In genomic region chr12:1311145-1311544, GRCh38 we compare ENCODE assay signal across 31 cellular contexts.
"Had no signal": no experiment of that assay in that cellular context is flagged by ENCODE, and none has a peak within 500 bp of the region (broad histone marks: within the 10 kb centered on the region; RNA-seq: fewer than 3 reads in every experiment).

No MANE protein-coding gene starts in this region.

- H3K4me3 ChIP-seq: ascending aorta, breast epithelium had no signal

- H3K27ac ChIP-seq: brain microvascular endothelial cell, breast epithelium, VCaP had no signal

- H3K9me3 Mint-ChIP-seq: activated CD4-positive, alpha-beta memory T cell treated with anti-CD3 and anti-CD28 coated beads, Interleukin-2, amount 10 ng/mL, durations not matched to agents 7 days and 5 days; activated CD4-positive, alpha-beta T cell treated with anti-CD3 and anti-CD28 coated beads, Interleukin-2, amount 10 ng/mL, durations not matched to agents 24 days and 14 days; activated naive CD8-positive, alpha-beta T cell treated with anti-CD3 and anti-CD28 coated beads, Interleukin-2, amount 10 ng/mL, durations not matched to agents 7 days and 5 days had no signal

- H3K27me3 ChIP-seq: ascending aorta, brain microvascular endothelial cell, breast epithelium had no signal

- H3K27me3 Mint-ChIP-seq: activated B cell treated with CpG ODN at 0.5 μM for 24 hours; activated CD4-positive, alpha-beta memory T cell treated with anti-CD3 and anti-CD28 coated beads, Interleukin-2, amount 10 ng/mL, durations not matched to agents 7 days and 5 days; activated CD4-positive, alpha-beta T cell treated with anti-CD3 and anti-CD28 coated beads, Interleukin-2, amount 10 ng/mL, durations not matched to agents 24 days and 14 days; activated CD8-positive, alpha-beta memory T cell treated with anti-CD3 and anti-CD28 coated beads, Interleukin-2, amount 10 ng/mL, durations not matched to agents 7 days and 5 days; activated naive CD4-positive, alpha-beta T cell treated with anti-CD3 and anti-CD28 coated beads, Interleukin-2, amount 10 ng/mL, durations not matched to agents 7 days and 5 days; activated naive CD4-positive, alpha-beta T cell treated with anti-CD3 and anti-CD28 coated beads, Interleukin-2, amount 50 U/mL, for 24 hours; activated naive CD8-positive, alpha-beta T cell; activated naive CD8-positive, alpha-beta T cell treated with anti-CD3 and anti-CD28 coated beads, Interleukin-2, amount 10 ng/mL, durations not matched to agents 7 days and 5 days; activated naive CD8-positive, alpha-beta T cell treated with anti-CD3 and anti-CD28 coated beads, Interleukin-2, amount 50 U/mL, for 24 hours; activated T-cell treated with anti-CD3 and anti-CD28 coated beads, Interleukin-2, amount 50 U/mL, for 24 hours had no signal

- H3K4me1 Mint-ChIP-seq: activated CD4-positive, alpha-beta memory T cell treated with anti-CD3 and anti-CD28 coated beads, Interleukin-2, amount 10 ng/mL, durations not matched to agents 7 days and 5 days; activated CD4-positive, alpha-beta T cell treated with anti-CD3 and anti-CD28 coated beads, Interleukin-2, amount 10 ng/mL, durations not matched to agents 24 days and 14 days; activated CD8-positive, alpha-beta memory T cell treated with anti-CD3 and anti-CD28 coated beads, Interleukin-2, amount 10 ng/mL, durations not matched to agents 7 days and 5 days; activated naive CD4-positive, alpha-beta T cell treated with anti-CD3 and anti-CD28 coated beads, Interleukin-2, amount 10 ng/mL, durations not matched to agents 7 days and 5 days; activated naive CD4-positive, alpha-beta T cell treated with anti-CD3 and anti-CD28 coated beads, Interleukin-2, amount 50 U/mL, for 24 hours; activated naive CD8-positive, alpha-beta T cell treated with anti-CD3 and anti-CD28 coated beads, Interleukin-2, amount 10 ng/mL, durations not matched to agents 7 days and 5 days; activated naive CD8-positive, alpha-beta T cell treated with anti-CD3 and anti-CD28 coated beads, Interleukin-2, amount 50 U/mL, for 24 hours had no signal

- DNase-seq: activated B cell treated with CpG ODN at 0.5 μM for 24 hours; activated CD4-positive, alpha-beta memory T cell treated with anti-CD3 and anti-CD28 coated beads, Interleukin-2, amount 10 ng/mL, durations not matched to agents 7 days and 5 days; activated CD4-positive, alpha-beta T cell treated with anti-CD3 and anti-CD28 coated beads for 4 hours; activated CD4-positive, alpha-beta T cell treated with anti-CD3 and anti-CD28 coated beads, Interleukin-2, amount 10 ng/mL, durations not matched to agents 24 days and 14 days; activated CD4-positive, alpha-beta T cell treated with anti-CD3 and anti-CD28 coated beads, Interleukin-2, amount 50 U/mL, for 48 hours; activated CD4-positive, CD25-positive, alpha-beta regulatory T cell treated with anti-CD3 and anti-CD28 coated beads, Interleukin-2, amount 50 U/mL, for 72 hours; activated CD8-positive, alpha-beta memory T cell treated with anti-CD3 and anti-CD28 coated beads for 24 hours; activated CD8-positive, alpha-beta memory T cell treated with anti-CD3 and anti-CD28 coated beads, Interleukin-2, amount 10 ng/mL, durations not matched to agents 7 days and 5 days; activated CD8-positive, alpha-beta memory T cell treated with anti-CD3 and anti-CD28 coated beads, Interleukin-2, amount 50 U/mL, for 48 hours; activated CD8-positive, alpha-beta T cell treated with anti-CD3 and anti-CD28 coated beads, Interleukin-2, amount 10 ng/mL, durations not matched to agents 7 days and 5 days; activated effector memory CD4-positive, alpha-beta T cell treated with Interleukin-2 at 50 U/mL for 16 hours; activated gamma-delta T cell; activated naive CD4-positive, alpha-beta T cell treated with anti-CD3 and anti-CD28 coated beads, Interleukin-2, amount 10 ng/mL, durations not matched to agents 7 days and 5 days; activated naive CD4-positive, alpha-beta T cell treated with Interleukin-2 at 50 U/mL for 16 hours; activated naive CD8-positive, alpha-beta T cell treated with anti-CD3 and anti-CD28 coated beads, Interleukin-2, amount 10 ng/mL, durations not matched to agents 7 days and 5 days; activated naive CD8-positive, alpha-beta T cell treated with anti-CD3 and anti-CD28 coated beads, Interleukin-2, amount 50 U/mL, for 24 hours; activated T-cell treated with anti-CD3 and anti-CD28 coated beads, Interleukin-2, amount 50 U/mL, for 24 hours; activated T-cell treated with anti-CD3 and anti-CD28 coated beads, Interleukin-2, amount 50 U/mL, for 48 hours; amygdala; anterior cingulate cortex; brain microvascular endothelial cell; central memory CD4-positive, alpha-beta T cell; T-helper 1 cell; T-helper 9 cell had no signal

- H3K36me3 ChIP-seq: brain microvascular endothelial cell, breast epithelium had no signal

- H3K4me1 ChIP-seq: ascending aorta, breast epithelium had no signal

- ATAC-seq: activated CD8-positive, alpha-beta memory T cell treated with anti-CD3 and anti-CD28 coated beads, Interleukin-2, amount 10 ng/mL, durations not matched to agents 7 days and 5 days; activated CD8-positive, alpha-beta T cell treated with anti-CD3 and anti-CD28 coated beads, Interleukin-2, amount 10 ng/mL, durations not matched to agents 7 days and 5 days; activated naive CD8-positive, alpha-beta T cell treated with anti-CD3 and anti-CD28 coated beads, Interleukin-2, amount 50 U/mL, for 24 hours had no signal

- H3K4me3 Mint-ChIP-seq: activated B cell treated with CpG ODN at 0.5 μM for 24 hours; activated CD4-positive, alpha-beta memory T cell treated with anti-CD3 and anti-CD28 coated beads, Interleukin-2, amount 10 ng/mL, durations not matched to agents 7 days and 5 days; activated CD4-positive, alpha-beta T cell treated with anti-CD3 and anti-CD28 coated beads, Interleukin-2, amount 10 ng/mL, durations not matched to agents 24 days and 14 days; activated CD8-positive, alpha-beta memory T cell treated with anti-CD3 and anti-CD28 coated beads, Interleukin-2, amount 10 ng/mL, durations not matched to agents 7 days and 5 days; activated CD8-positive, alpha-beta T cell treated with anti-CD3 and anti-CD28 coated beads, Interleukin-2, amount 10 ng/mL, durations not matched to agents 7 days and 5 days; activated naive CD4-positive, alpha-beta T cell treated with anti-CD3 and anti-CD28 coated beads, Interleukin-2, amount 10 ng/mL, durations not matched to agents 7 days and 5 days; activated naive CD4-positive, alpha-beta T cell treated with anti-CD3 and anti-CD28 coated beads, Interleukin-2, amount 50 U/mL, for 24 hours; activated naive CD8-positive, alpha-beta T cell; activated naive CD8-positive, alpha-beta T cell treated with anti-CD3 and anti-CD28 coated beads, Interleukin-2, amount 10 ng/mL, durations not matched to agents 7 days and 5 days; activated naive CD8-positive, alpha-beta T cell treated with anti-CD3 and anti-CD28 coated beads, Interleukin-2, amount 50 U/mL, for 24 hours; activated T-cell treated with anti-CD3 and anti-CD28 coated beads, Interleukin-2, amount 50 U/mL, for 24 hours; T-helper 1 cell treated with Interleukin-12 subunit alpha and Interleukin-12 subunit beta and Interleukin-4 antibody, amounts not matched to agents 30 μg/mL and 1 μg/mL, for 36 hours had no signal

- H3K9me3 ChIP-seq: breast epithelium had no signal

- H3K27ac Mint-ChIP-seq: activated B cell treated with CpG ODN at 0.5 μM for 24 hours; activated CD4-positive, alpha-beta memory T cell treated with anti-CD3 and anti-CD28 coated beads, Interleukin-2, amount 10 ng/mL, durations not matched to agents 7 days and 5 days; activated CD4-positive, alpha-beta T cell treated with anti-CD3 and anti-CD28 coated beads, Interleukin-2, amount 10 ng/mL, durations not matched to agents 24 days and 14 days; activated CD8-positive, alpha-beta memory T cell treated with anti-CD3 and anti-CD28 coated beads, Interleukin-2, amount 10 ng/mL, durations not matched to agents 7 days and 5 days; activated CD8-positive, alpha-beta T cell treated with anti-CD3 and anti-CD28 coated beads, Interleukin-2, amount 10 ng/mL, durations not matched to agents 7 days and 5 days; activated naive CD4-positive, alpha-beta T cell treated with anti-CD3 and anti-CD28 coated beads, Interleukin-2, amount 10 ng/mL, durations not matched to agents 7 days and 5 days; activated naive CD4-positive, alpha-beta T cell treated with anti-CD3 and anti-CD28 coated beads, Interleukin-2, amount 50 U/mL, for 24 hours; activated naive CD8-positive, alpha-beta T cell; activated naive CD8-positive, alpha-beta T cell treated with anti-CD3 and anti-CD28 coated beads, Interleukin-2, amount 10 ng/mL, durations not matched to agents 7 days and 5 days; activated naive CD8-positive, alpha-beta T cell treated with anti-CD3 and anti-CD28 coated beads, Interleukin-2, amount 50 U/mL, for 24 hours; activated T-cell treated with anti-CD3 and anti-CD28 coated beads, Interleukin-2, amount 50 U/mL, for 24 hours; activated T-helper 2 cell treated with anti-CD3 and anti-CD28 coated beads, Interferon-gamma antibody, Interleukin-2, Interleukin-4, amounts not matched to agents 10 μg/mL and 5 μg/mL and 100 μg/mL, durations not matched to agents 14 hours and 24 hours and 36 hours; T-helper 1 cell treated with Interleukin-12 subunit alpha and Interleukin-12 subunit beta and Interleukin-4 antibody, amounts not matched to agents 30 μg/mL and 1 μg/mL, for 36 hours had no signal
